ENCODE assay signal across 22 cellular contexts in the genomic region with DNA sequence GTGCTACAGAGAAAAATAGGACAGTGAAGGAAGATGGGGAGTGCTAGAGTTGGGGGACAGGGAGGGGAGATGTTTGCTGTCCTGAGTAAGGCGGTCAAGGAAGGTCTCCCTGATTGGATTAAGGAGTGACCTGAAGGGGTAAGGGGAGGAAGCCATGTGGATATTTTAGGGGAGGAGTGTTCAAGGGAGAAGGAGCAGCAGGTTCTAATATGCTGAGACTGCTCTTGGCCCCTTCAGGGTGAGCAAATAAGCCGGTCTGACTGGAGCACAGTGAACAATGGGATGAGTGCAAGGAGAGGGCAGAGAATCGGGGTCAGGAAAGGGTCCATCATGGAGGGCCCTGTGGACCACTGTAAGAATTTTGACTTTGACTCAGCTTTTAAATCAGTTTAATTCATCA.
DNase-seq lines count a peak whose midpoint lies in the region; ATAC-seq and TF ChIP-seq lines count a peak whose summit lies in the region.
"Had no signal": no experiment of that assay in that cellular context is flagged by ENCODE, and none has a peak within 500 bp of the region (broad histone marks: within the 10 kb centered on the region; RNA-seq: fewer than 3 reads in every experiment).

No MANE protein-coding gene starts in this region.

- H3K27me3 ChIP-seq in breast epithelium (no peaks in the 10 kb centered on the region), mammary epithelial cell (ENCODE audit: insufficient read depth, low read length) (no peaks in the 10 kb centered on the region), trophoblast cell (ENCODE audit: insufficient read depth, low read length) (no peaks in the 10 kb centered on the region)
- no peaks in the 10 kb centered on the region for H3K27me3 ChIP-seq in naive thymus-derived CD4-positive, alpha-beta T cell (ENCODE audit: control insufficient read depth in 2 of 2, insufficient read depth in 2 of 2, low read length in 2 of 2)
- H3K27me3 ChIP-seq: BLaER1 had no signal

- no peaks in the 10 kb centered on the region for H4K20me1 ChIP-seq in mammary epithelial cell (ENCODE audit: insufficient read depth, low read length)
- H4K20me1 ChIP-seq: BLaER1 had no signal

- peaks cover 0 to 18% (median 6%) of the 10 kb centered on the region in 11 donors for H3K9me3 Mint-ChIP-seq in naive thymus-derived CD4-positive, alpha-beta T cell
- no peaks in the 10 kb centered on the region for H3K9me3 Mint-ChIP-seq in endothelial cell (ENCODE audit: unreplicated experiment)
- H3K9me3 Mint-ChIP-seq: GM23338, HFFc6 had no signal

- H3K14ac ChIP-seq in trophoblast cell (ENCODE audit: low read length) = no peak overlapping the region

- no peaks in the 10 kb centered on the region for H3K36me3 ChIP-seq in breast epithelium
- H3K36me3 ChIP-seq in mammary epithelial cell (ENCODE audit: insufficient read depth, low read length) = no peaks in the 10 kb centered on the region
- H3K36me3 ChIP-seq in trophoblast cell (ENCODE audit: control insufficient read depth in 1 of 2, insufficient read depth in 2 of 2, low read length in 2 of 2) = no peaks in the 10 kb centered on the region
- peaks cover 0 to 12% (median 0%) of the 10 kb centered on the region in 3 experiments for H3K36me3 ChIP-seq in naive thymus-derived CD4-positive, alpha-beta T cell (ENCODE audit: control insufficient read depth in 2 of 3, insufficient read depth in 3 of 3, low read length in 3 of 3)
- H3K36me3 ChIP-seq: BLaER1 had no signal

- H3K4me3 ChIP-seq in breast epithelium (no peak overlapping the region), mammary epithelial cell (replicated peaks in 1 of 3; ENCODE audit: insufficient read depth in 1 of 3, low read depth in 2 of 3, low read length in 3 of 3) (no peak overlapping the region), trophoblast cell (ENCODE audit: low read depth, low read length) (no peak overlapping the region)
- H3K4me3 ChIP-seq in naive thymus-derived CD4-positive, alpha-beta T cell (ENCODE audit: low read length) = no peak overlapping the region
- H3K4me3 ChIP-seq: BLaER1, GM23338 had no signal

- in situ Hi-C loops in mammary epithelial cell (cut with MboI; ENCODE audit: low sequenced_read_pairs in 2 of 2) = no loop called here

- no peaks in the 10 kb centered on the region for H3K79me2 ChIP-seq in mammary epithelial cell (ENCODE audit: insufficient read depth, low read length)
- H3K79me2 ChIP-seq in trophoblast cell (ENCODE audit: control insufficient read depth, insufficient read depth, low read length, poor library complexity) = no peaks in the 10 kb centered on the region

- H2AFZ ChIP-seq in mammary epithelial cell (ENCODE audit: low read depth, low read length) (no peak overlapping the region), trophoblast cell (ENCODE audit: insufficient read depth, low read length, poor library complexity) (no peak overlapping the region)
- H2AFZ ChIP-seq: GM23338 had no signal

- TF ChIP-seq POLR2A in breast epithelium (IDR thresholded peaks at IDR 0.05) = no peak

- H2BK12ac ChIP-seq in trophoblast cell (ENCODE audit: low read length) = no peak overlapping the region

- H2BK5ac ChIP-seq in trophoblast cell (ENCODE audit: low read depth, low read length, poor library complexity) = no peak overlapping the region

- peak overlapping the region; percentile 44 for H3K23ac ChIP-seq in trophoblast cell (ENCODE audit: low read length)

- peak overlapping the region in 1 of 9 donors; percentile 10 for H3K27ac Mint-ChIP-seq in naive thymus-derived CD4-positive, alpha-beta T cell
- H3K27ac Mint-ChIP-seq in endothelial cell (ENCODE audit: unreplicated experiment) = no peak overlapping the region
- H3K27ac Mint-ChIP-seq: B cell; CD8-positive, alpha-beta T cell; GM23338; H9; HFFc6 had no signal

- peaks cover 0 to 3% (median 0%) of the 10 kb centered on the region in 7 donors for H3K4me1 Mint-ChIP-seq in naive thymus-derived CD4-positive, alpha-beta T cell
- no peaks in the 10 kb centered on the region for H3K4me1 Mint-ChIP-seq in endothelial cell (ENCODE audit: unreplicated experiment)
- H3K4me1 Mint-ChIP-seq: B cell, GM23338, H9 had no signal

- POLR2A ChIA-PET in naive thymus-derived CD4-positive, alpha-beta T cell (lab: Charles Lee) = no interaction called here

- no peak overlapping the region for H2BK120ac ChIP-seq in trophoblast cell (ENCODE audit: insufficient read depth, low read length, poor library complexity)

- no peak overlapping the region for H3K4me2 ChIP-seq in mammary epithelial cell (ENCODE audit: insufficient read depth, low read depth, low read length)
- no peak overlapping the region for H3K4me2 ChIP-seq in trophoblast cell (ENCODE audit: low read length)
- H3K4me2 ChIP-seq: BLaER1, GM23338 had no signal

- dilution Hi-C loops in mammary epithelial cell (cut with HindIII; ENCODE audit: low sequenced_read_pairs) = no loop called here

- BruUV-seq in mammary epithelial cell (replicated peaks; lab: Mats Ljungman, UMichigan) = no TSS peak

- H3K27ac ChIP-seq in breast epithelium (peak overlapping the region; percentile 68 to 70), mammary epithelial cell (ENCODE audit: insufficient read depth, low read depth, low read length) (no peak overlapping the region), trophoblast cell (ENCODE audit: low read depth, low read length) (no peak overlapping the region)
- no peak overlapping the region for H3K27ac ChIP-seq in naive thymus-derived CD4-positive, alpha-beta T cell (ENCODE audit: low read depth, low read length)
- H3K27ac ChIP-seq: 22Rv1, BLaER1, C4-2B had no signal

- H3K36me3 Mint-ChIP-seq in naive thymus-derived CD4-positive, alpha-beta T cell = peaks cover 3 to 52% (median 36%) of the 10 kb centered on the region in 5 donors
- peaks cover 7% of the 10 kb centered on the region for H3K36me3 Mint-ChIP-seq in endothelial cell (ENCODE audit: low read depth, unreplicated experiment)

- no peak overlapping the region for H3K4ac ChIP-seq in trophoblast cell (ENCODE audit: low read depth, low read length)

- CTCF ChIA-PET in mammary epithelial cell (lab: Charles Lee; ENCODE audit: low non-redundant PET) = no interaction called here
- CTCF ChIA-PET in naive thymus-derived CD4-positive, alpha-beta T cell (lab: Charles Lee) = no interaction called here

- no peak overlapping the region for H4K12ac ChIP-seq in trophoblast cell (ENCODE audit: low read depth, low read length)

- H3K4me3 Mint-ChIP-seq in naive thymus-derived CD4-positive, alpha-beta T cell = no peak overlapping the region
- H3K4me3 Mint-ChIP-seq in endothelial cell (ENCODE audit: unreplicated experiment) = no peak overlapping the region
- H3K4me3 Mint-ChIP-seq: B cell; CD4-positive, CD25-positive, alpha-beta regulatory T cell; CD8-positive, alpha-beta T cell; GM23338; H9; HFFc6 had no signal

- no peaks in the 10 kb centered on the region for H3K27me3 Mint-ChIP-seq in naive thymus-derived CD4-positive, alpha-beta T cell
- H3K27me3 Mint-ChIP-seq in endothelial cell (ENCODE audit: unreplicated experiment) = no peaks in the 10 kb centered on the region
- H3K27me3 Mint-ChIP-seq: B cell; CD4-positive, CD25-positive, alpha-beta regulatory T cell had no signal

- H3K9ac ChIP-seq in mammary epithelial cell (ENCODE audit: insufficient read depth, low read length) (no peak overlapping the region), trophoblast cell (ENCODE audit: low read length) (no peak overlapping the region)
- H3K9ac ChIP-seq: BLaER1 had no signal

- no peak overlapping the region for H4K8ac ChIP-seq in trophoblast cell (ENCODE audit: low read depth, low read length)

- H3K18ac ChIP-seq in trophoblast cell (ENCODE audit: low read length) = no peak overlapping the region

- 78% methylated on average over 3 of the region's 3 CpGs for WGBS in mammary epithelial cell (ENCODE audit: low coverage, missing lambda C conversion rate)
- no CpG with 5 or more reads among the region's 3 CpGs for WGBS in trophoblast cell (ENCODE audit: extremely low coverage, insufficient coverage, insufficient read length)

- no peak overlapping the region for H4K91ac ChIP-seq in trophoblast cell (ENCODE audit: low read depth, low read length)

- H3K4me1 ChIP-seq in breast epithelium = peaks cover 0 to 4% of the 10 kb centered on the region in 2 donors
- H3K4me1 ChIP-seq in mammary epithelial cell (ENCODE audit: insufficient read depth, low read length) = no peaks in the 10 kb centered on the region
- peaks cover 0 to 2% of the 10 kb centered on the region in 2 experiments for H3K4me1 ChIP-seq in trophoblast cell (ENCODE audit: control insufficient read depth in 1 of 2, insufficient read depth in 2 of 2, low read length in 2 of 2)
- H3K4me1 ChIP-seq in naive thymus-derived CD4-positive, alpha-beta T cell (ENCODE audit: control insufficient read depth in 2 of 2, insufficient read depth in 2 of 2, low read length in 2 of 2) = no peaks in the 10 kb centered on the region
- H3K4me1 ChIP-seq: BLaER1, Caco-2 had no signal

- DNase-seq in NCI-H82 (lab: John Stamatoyannopoulos, UW) = peak; percentile 3
- no peak for DNase-seq in NCI-H82 treated with DMSO at 0.1 percent for 48 hours (lab: John Stamatoyannopoulos, UW; ENCODE audit: unreplicated experiment)
- no peak for DNase-seq in breast epithelium (ENCODE audit: low spot score in 2 of 2)
- DNase-seq in mammary epithelial cell = no peak
- DNase-seq in NCI-H69 (lab: John Stamatoyannopoulos, UW) = peak; percentile 6
- no peak for DNase-seq in trophoblast cell
- no peak for DNase-seq in naive thymus-derived CD4-positive, alpha-beta T cell
- DNase-seq in endothelial cell (ENCODE audit: low spot score) = no peak
- DNase-seq: Caco-2; CD4-positive, CD25-positive, alpha-beta regulatory T cell; CD8-positive, alpha-beta T cell; DMS 273 treated with DMSO at 0.1 percent for 48 hours; DMS79; GF-D8; H9; HFFc6 had no signal

- H3K9me3 ChIP-seq in breast epithelium (peaks cover 5 to 9% of the 10 kb centered on the region in 2 donors), mammary epithelial cell (replicated peaks; ENCODE audit: insufficient read depth, low read length) (no peaks in the 10 kb centered on the region), trophoblast cell (ENCODE audit: insufficient read depth, low read depth, low read length) (no peaks in the 10 kb centered on the region)
- peaks cover 0 to 4% (median 0%) of the 10 kb centered on the region in 3 experiments for H3K9me3 ChIP-seq in naive thymus-derived CD4-positive, alpha-beta T cell (ENCODE audit: control insufficient read depth in 2 of 3, low read length in 3 of 3)
- H3K9me3 ChIP-seq: Caco-2 had no signal

- no peak for ATAC-seq in naive thymus-derived CD4-positive, alpha-beta T cell
- ATAC-seq: CD8-positive, alpha-beta T cell; GM23338; HCT116 had no signal

- intact Hi-C loops in breast epithelium (cut with DNase I; ENCODE audit: low total_unique reads) (no loop called here), mammary epithelial cell (cut with micrococcal nuclease) (no loop called here)
- intact Hi-C loops in naive thymus-derived CD4-positive, alpha-beta T cell (cut with micrococcal nuclease) = no loop called here

- TF ChIP-seq CTCF in breast epithelium (IDR thresholded peaks at IDR 0.05) (no peak), mammary epithelial cell (conservative IDR thresholded peaks at IDR 0.05 in 1 of 2, IDR thresholded peaks at IDR 0.05 in 1 of 2; ENCODE audit: extremely low read depth in 1 of 2, insufficient read depth in 1 of 2, low read depth in 1 of 2, low read length in 2 of 2) (no peak), endothelial cell (IDR thresholded peaks at IDR 0.05; ENCODE audit: unreplicated experiment) (no peak)

- H3K79me1 ChIP-seq in trophoblast cell (ENCODE audit: low read length) = no peaks in the 10 kb centered on the region

- H2AK5ac ChIP-seq in trophoblast cell (ENCODE audit: low read length) = no peak overlapping the region

Comparison
In these comparisons a context has a peak if more than half of its experiments do, and no peak if none do; other contexts are left out.
1. DNase-seq: peak in NCI-H82 (single experiment) and NCI-H69 (single experiment); none in NCI-H82 treated with DMSO at 0.1 percent for 48 hours (single experiment), breast epithelium (0 of 2), mammary epithelial cell (single experiment), trophoblast cell (0 of 2), naive thymus-derived CD4-positive, alpha-beta T cell (0 of 9) and endothelial cell (single experiment).
2. H3K27ac ChIP-seq: peak in breast epithelium (2 of 2); none in mammary epithelial cell (single experiment), trophoblast cell (single experiment) and naive thymus-derived CD4-positive, alpha-beta T cell (single experiment).